In genomic region chr10:123042708-123043408, GRCh38 we compare ENCODE assay signal across 1 cellular context.
TF ChIP-seq lines count a peak whose summit lies in the region.

No MANE protein-coding gene starts in this region.

TF ChIP-seq in liver, 16 proteins besides CTCF, POLR2A, EP300 and RAD21 (continued from another document):
- TF ChIP-seq RXRA (IDR thresholded peaks at IDR 0.05) (peak; percentile 56 to 69), HNF4G (IDR thresholded peaks at IDR 0.05) (peak; percentile 39), TAF1 (conservative IDR thresholded peaks at IDR 0.05) (no peak), FOXA1 (IDR thresholded peaks at IDR 0.05) (no peak), NR2F2 (IDR thresholded peaks at IDR 0.05) (no peak), FOXA2 (IDR thresholded peaks at IDR 0.05) (no peak), YY1 (IDR thresholded peaks at IDR 0.05) (peak; percentile 66), ATF3 (IDR thresholded peaks at IDR 0.05) (no peak), JUND (IDR thresholded peaks at IDR 0.05) (no peak), HNF4A (conservative IDR thresholded peaks at IDR 0.05) (peak; percentile 84 to 85)
- TF ChIP-seq, protein P1, sequence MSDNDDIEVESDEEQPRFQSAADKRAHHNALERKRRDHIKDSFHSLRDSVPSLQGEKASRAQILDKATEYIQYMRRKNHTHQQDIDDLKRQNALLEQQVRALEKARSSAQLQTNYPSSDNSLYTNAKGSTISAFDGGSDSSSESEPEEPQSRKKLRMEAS (IDR thresholded peaks at IDR 0.05), result no peak
- TF ChIP-seq, protein P2, sequence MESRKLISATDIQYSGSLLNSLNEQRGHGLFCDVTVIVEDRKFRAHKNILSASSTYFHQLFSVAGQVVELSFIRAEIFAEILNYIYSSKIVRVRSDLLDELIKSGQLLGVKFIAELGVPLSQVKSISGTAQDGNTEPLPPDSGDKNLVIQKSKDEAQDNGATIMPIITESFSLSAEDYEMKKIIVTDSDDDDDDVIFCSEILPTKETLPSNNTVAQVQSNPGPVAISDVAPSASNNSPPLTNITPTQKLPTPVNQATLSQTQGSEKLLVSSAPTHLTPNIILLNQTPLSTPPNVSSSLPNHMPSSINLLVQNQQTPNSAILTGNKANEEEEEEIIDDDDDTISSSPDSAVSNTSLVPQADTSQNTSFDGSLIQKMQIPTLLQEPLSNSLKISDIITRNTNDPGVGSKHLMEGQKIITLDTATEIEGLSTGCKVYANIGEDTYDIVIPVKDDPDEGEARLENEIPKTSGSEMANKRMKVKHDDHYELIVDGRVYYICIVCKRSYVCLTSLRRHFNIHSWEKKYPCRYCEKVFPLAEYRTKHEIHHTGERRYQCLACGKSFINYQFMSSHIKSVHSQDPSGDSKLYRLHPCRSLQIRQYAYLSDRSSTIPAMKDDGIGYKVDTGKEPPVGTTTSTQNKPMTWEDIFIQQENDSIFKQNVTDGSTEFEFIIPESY (IDR thresholded peaks at IDR 0.05), result no peak
